In genomic region chrX:30495468-30495867, GRCh38 we compare ENCODE assay signal across 18 cellular contexts.
DNase-seq lines count a peak whose midpoint lies in the region; ATAC-seq, FAIRE-seq and TF ChIP-seq lines count a peak whose summit lies in the region.
"Had no signal": no experiment of that assay in that cellular context is flagged by ENCODE, and none has a peak within 500 bp of the region (broad histone marks: within the 10 kb centered on the region; RNA-seq: fewer than 3 reads in every experiment).

No MANE protein-coding gene starts in this region.

- no peak for TF ChIP-seq CTCF in A549 (IDR thresholded peaks at IDR 0.05)
- no peak for TF ChIP-seq CTCF in astrocyte (IDR thresholded peaks at IDR 0.05; ENCODE audit: insufficient read depth, low read depth, low read length)
- TF ChIP-seq CTCF in ovary (IDR thresholded peaks at IDR 0.05): no peak

- no peaks in the 10 kb centered on the region for H4K20me1 ChIP-seq in astrocyte (ENCODE audit: insufficient read depth, low read length)
- H4K20me1 ChIP-seq: BLaER1 treated with 17β-estradiol and CSF1 and Interleukin-3, amounts not matched to agents 10 nM and 100 nM had no signal

- H3K9me3 Mint-ChIP-seq in astrocyte (ENCODE audit: unreplicated experiment): no peaks in the 10 kb centered on the region
- H3K9me3 Mint-ChIP-seq: HFFc6 had no signal

- H3K27ac Mint-ChIP-seq in astrocyte (ENCODE audit: unreplicated experiment): no peak overlapping the region
- H3K27ac Mint-ChIP-seq: HFFc6 had no signal

- H3K36me3 Mint-ChIP-seq in astrocyte (ENCODE audit: low read depth, unreplicated experiment): no peaks in the 10 kb centered on the region

- CTCF ChIA-PET in A549 (lab: Yijun Ruan, JAX): interaction anchor here (1.2 kb wide), 1 partner anchor 8 kb away, joined by 5 read pairs; no protein-coding TSS in a partner anchor

- TF ChIP-seq EP300 in A549 (IDR thresholded peaks at IDR 0.05) (no peak), ovary (IDR thresholded peaks at IDR 0.05) (no peak)

- POLR2A ChIA-PET in A549 (lab: Yijun Ruan, JAX): no interaction called here

- no peak for ATAC-seq in A549
- peak; percentile 77 for ATAC-seq in HG02938 (IDR thresholded peaks at IDR 0.05; ENCODE audit: unreplicated experiment)

- 73% methylated on average over 1 of the region's 1 CpG for WGBS in A549 (ENCODE audit: missing lambda C conversion rate)
- WGBS in ovary, 3 donors: 67 to 72% (median 70%) methylated on average over 1 of the region's 1 CpG

- no peak for TF ChIP-seq RAD21 in A549 (conservative IDR thresholded peaks at IDR 0.05 in 1 of 2, IDR thresholded peaks at IDR 0.05 in 1 of 2)

- H3K36me3 ChIP-seq in astrocyte (ENCODE audit: insufficient read depth, low read length) (no peaks in the 10 kb centered on the region), ovary (no peaks in the 10 kb centered on the region)

- no peaks in the 10 kb centered on the region for H3K4me1 Mint-ChIP-seq in astrocyte (ENCODE audit: low read depth, unreplicated experiment)

- H3K4me1 ChIP-seq in A549: no peaks in the 10 kb centered on the region
- no peaks in the 10 kb centered on the region for H3K4me1 ChIP-seq in astrocyte (ENCODE audit: insufficient read depth, low read length)
- H3K4me1 ChIP-seq in ovary (ENCODE audit: insufficient read depth): peaks cover 2% of the 10 kb centered on the region
- H3K4me1 ChIP-seq: BLaER1 treated with 17β-estradiol and CSF1 and Interleukin-3, amounts not matched to agents 10 nM and 100 nM had no signal

- H3K9me3 ChIP-seq in A549 (no peaks in the 10 kb centered on the region), astrocyte (ENCODE audit: insufficient read depth, low read depth, low read length) (no peaks in the 10 kb centered on the region), ovary (no peaks in the 10 kb centered on the region)

- H3K9ac ChIP-seq in astrocyte (ENCODE audit: low read length): no peak overlapping the region
- H3K9ac ChIP-seq: BLaER1 treated with 17β-estradiol and CSF1 and Interleukin-3, amounts not matched to agents 10 nM and 100 nM had no signal

- H3K27me3 Mint-ChIP-seq in astrocyte (ENCODE audit: low read depth, unreplicated experiment): no peaks in the 10 kb centered on the region

- H3K27ac ChIP-seq in A549 (no peak overlapping the region), astrocyte (ENCODE audit: low read depth, low read length) (no peak overlapping the region), ovary (no peak overlapping the region)
- H3K27ac ChIP-seq: 22Rv1; BLaER1 treated with 17β-estradiol and CSF1 and Interleukin-3, amounts not matched to agents 10 nM and 100 nM; HL-60; PC-9 had no signal

- TF ChIP-seq POLR2A in A549 (IDR thresholded peaks at IDR 0.05; ENCODE audit: low read length) (no peak), ovary (IDR thresholded peaks at IDR 0.05) (no peak)

- DNase-seq in A549 (ENCODE audit: low read depth in 1 of 2, low spot score in 1 of 2) (no peak), GM19239 (ENCODE audit: insufficient read length, low spot score) (no peak), astrocyte (ENCODE audit: low read depth) (no peak), ovary (no peak), DMS 273 (lab: John Stamatoyannopoulos, UW; ENCODE audit: unreplicated experiment) (no peak), UCSD-AML1 (lab: John Stamatoyannopoulos, UW; ENCODE audit: unreplicated experiment) (no peak)
- no peak for DNase-seq in stimulated activated CD4-positive, alpha-beta T cell treated with anti-CD3 and anti-CD28 coated beads, Interleukin-2, amount 100 ng/mL, for 24 hours
- DNase-seq: DMS53, HFFc6, NCI-H1048, NCI-H1694 treated with DMSO at 0.1 percent for 48 hours, NCI-H446, PC-9, T-helper 9 cell had no signal

- intact Hi-C loops in ovary (cut with DNase I): loop anchor here in 1 of 4 donors (10.0 kb wide), 1 partner anchor 351 kb away; no protein-coding TSS in a partner anchor

- no peak overlapping the region for H3K4me3 Mint-ChIP-seq in astrocyte (ENCODE audit: unreplicated experiment)
- H3K4me3 Mint-ChIP-seq: HFFc6 had no signal

- FAIRE-seq in A549 (lab: Jason Lieb, UNC) (peak; percentile 81), GM19239 (lab: Jason Lieb, UNC) (peak; percentile 64), astrocyte (lab: Jason Lieb, UNC) (peak; percentile 13)

- no peak overlapping the region for H3K4me2 ChIP-seq in A549
- no peak overlapping the region for H3K4me2 ChIP-seq in astrocyte (ENCODE audit: low read length)
- H3K4me2 ChIP-seq: BLaER1 treated with 17β-estradiol and CSF1 and Interleukin-3, amounts not matched to agents 10 nM and 100 nM; PC-9 had no signal

- H3K79me2 ChIP-seq in astrocyte (ENCODE audit: insufficient read depth, low read length): no peaks in the 10 kb centered on the region

- H2AFZ ChIP-seq in astrocyte (ENCODE audit: low read depth, low read length): no peak overlapping the region
- H2AFZ ChIP-seq: PC-9 had no signal

- H3K27me3 ChIP-seq in astrocyte (ENCODE audit: insufficient read depth, low read length) (no peaks in the 10 kb centered on the region), ovary (no peaks in the 10 kb centered on the region)
- H3K27me3 ChIP-seq: BLaER1 treated with 17β-estradiol and CSF1 and Interleukin-3, amounts not matched to agents 10 nM and 100 nM had no signal

- H3K4me3 ChIP-seq in A549 (no peak overlapping the region), astrocyte (ENCODE audit: insufficient read depth, low read depth, low read length) (no peak overlapping the region), ovary (no peak overlapping the region)
- H3K4me3 ChIP-seq: BLaER1 treated with 17β-estradiol and CSF1 and Interleukin-3, amounts not matched to agents 10 nM and 100 nM; PC-9 had no signal

TF ChIP-seq in A549, 52 proteins besides CTCF, POLR2A, EP300 and RAD21:
- TF ChIP-seq, protein P1, sequence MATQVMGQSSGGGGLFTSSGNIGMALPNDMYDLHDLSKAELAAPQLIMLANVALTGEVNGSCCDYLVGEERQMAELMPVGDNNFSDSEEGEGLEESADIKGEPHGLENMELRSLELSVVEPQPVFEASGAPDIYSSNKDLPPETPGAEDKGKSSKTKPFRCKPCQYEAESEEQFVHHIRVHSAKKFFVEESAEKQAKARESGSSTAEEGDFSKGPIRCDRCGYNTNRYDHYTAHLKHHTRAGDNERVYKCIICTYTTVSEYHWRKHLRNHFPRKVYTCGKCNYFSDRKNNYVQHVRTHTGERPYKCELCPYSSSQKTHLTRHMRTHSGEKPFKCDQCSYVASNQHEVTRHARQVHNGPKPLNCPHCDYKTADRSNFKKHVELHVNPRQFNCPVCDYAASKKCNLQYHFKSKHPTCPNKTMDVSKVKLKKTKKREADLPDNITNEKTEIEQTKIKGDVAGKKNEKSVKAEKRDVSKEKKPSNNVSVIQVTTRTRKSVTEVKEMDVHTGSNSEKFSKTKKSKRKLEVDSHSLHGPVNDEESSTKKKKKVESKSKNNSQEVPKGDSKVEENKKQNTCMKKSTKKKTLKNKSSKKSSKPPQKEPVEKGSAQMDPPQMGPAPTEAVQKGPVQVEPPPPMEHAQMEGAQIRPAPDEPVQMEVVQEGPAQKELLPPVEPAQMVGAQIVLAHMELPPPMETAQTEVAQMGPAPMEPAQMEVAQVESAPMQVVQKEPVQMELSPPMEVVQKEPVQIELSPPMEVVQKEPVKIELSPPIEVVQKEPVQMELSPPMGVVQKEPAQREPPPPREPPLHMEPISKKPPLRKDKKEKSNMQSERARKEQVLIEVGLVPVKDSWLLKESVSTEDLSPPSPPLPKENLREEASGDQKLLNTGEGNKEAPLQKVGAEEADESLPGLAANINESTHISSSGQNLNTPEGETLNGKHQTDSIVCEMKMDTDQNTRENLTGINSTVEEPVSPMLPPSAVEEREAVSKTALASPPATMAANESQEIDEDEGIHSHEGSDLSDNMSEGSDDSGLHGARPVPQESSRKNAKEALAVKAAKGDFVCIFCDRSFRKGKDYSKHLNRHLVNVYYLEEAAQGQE (IDR thresholded peaks at IDR 0.05): no peak
- no peak for TF ChIP-seq CEBPB (IDR thresholded peaks at IDR 0.05)
- TF ChIP-seq RNF2 (IDR thresholded peaks at IDR 0.05; ENCODE audit: borderline replicate concordance, low read depth): no peak
- TF ChIP-seq CBX8 (IDR thresholded peaks at IDR 0.05): no peak
- TF ChIP-seq ELK1 (IDR thresholded peaks at IDR 0.05; ENCODE audit: low read depth, low read length): no peak
- TF ChIP-seq POLR2AphosphoS2 (conservative IDR thresholded peaks at IDR 0.05; ENCODE audit: low read length): no peak
- no peak for TF ChIP-seq JUN (IDR thresholded peaks at IDR 0.05)
- TF ChIP-seq HES2 (IDR thresholded peaks at IDR 0.05): no peak
- TF ChIP-seq GATA3 (IDR thresholded peaks at IDR 0.05; ENCODE audit: borderline replicate concordance): no peak
